28 cellular contexts compared by ENCODE assay signal in the genomic region with DNA sequence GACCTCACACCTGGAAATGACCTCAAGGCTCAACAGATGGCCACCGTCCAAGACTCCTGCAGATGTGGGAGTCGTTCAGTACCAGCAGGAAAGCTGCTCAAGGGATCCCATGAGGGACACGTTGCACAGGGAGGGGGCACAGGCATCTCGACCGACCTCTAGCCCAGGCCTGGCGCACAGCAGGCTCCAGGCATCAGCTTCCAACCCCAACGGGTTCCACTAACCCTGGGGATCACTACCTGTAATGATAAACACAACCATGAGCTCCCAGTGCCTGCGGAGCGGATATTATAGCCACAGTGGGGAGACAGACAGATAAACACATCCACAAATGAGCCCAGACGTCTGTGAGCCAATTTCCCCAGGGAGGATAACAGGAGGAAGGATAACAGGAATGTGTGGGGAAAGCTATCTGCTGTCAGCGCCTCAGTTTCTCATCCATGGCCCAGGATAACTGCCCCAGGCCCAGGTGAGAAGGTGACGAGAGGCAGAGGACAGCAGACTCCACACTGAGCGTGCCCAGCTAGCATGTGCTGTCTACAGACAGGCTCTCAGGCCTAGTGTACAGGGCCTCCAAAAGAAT. TPM values are rescaled to one million over a fixed set of nuclear protein-coding genes. Genes with fewer than 3 reads are reported as not detected.
"Had no signal": no experiment of that assay in that cellular context is flagged by ENCODE, and none has a peak within 500 bp of the region (broad histone marks: within the 10 kb centered on the region; RNA-seq: fewer than 3 reads in every experiment).

No MANE protein-coding gene starts in this region.

- H3K4me1 ChIP-seq: esophagus muscularis mucosa, gastrocnemius medialis, pancreas, psoas muscle, right atrium auricular region, upper lobe of right lung had no signal

- H3K27ac Mint-ChIP-seq: activated naive CD8-positive, alpha-beta T cell treated with anti-CD3 and anti-CD28 coated beads for 36 hours; activated T-helper 2 cell treated with anti-CD3 and anti-CD28 coated beads, Interferon-gamma antibody, Interleukin-2, Interleukin-4, amounts not matched to agents 10 μg/mL and 5 μg/mL and 100 μg/mL, durations not matched to agents 14 hours and 24 hours and 36 hours; memory B cell; T-cell; T-helper 2 cell treated with Interferon-gamma antibody and Interleukin-4, amounts not matched to agents 5 μg/mL and 100 μg/mL, for 36 hours had no signal

- H3K27me3 ChIP-seq: esophagus muscularis mucosa, gastrocnemius medialis, neutrophil, pancreas, right atrium auricular region, spleen, upper lobe of right lung had no signal

- DNase-seq: activated CD4-positive, alpha-beta T cell treated with anti-CD3 and anti-CD28 coated beads for 1 hour; activated CD4-positive, alpha-beta T cell treated with anti-CD3 and anti-CD28 coated beads, Interleukin-2, amount 50 U/mL, for 1 hour; activated CD8-positive, alpha-beta memory T cell treated with anti-CD3 and anti-CD28 coated beads for 24 hours; activated CD8-positive, alpha-beta memory T cell treated with anti-CD3 and anti-CD28 coated beads, Interleukin-2, amount 50 U/mL, for 48 hours; activated naive CD4-positive, alpha-beta T cell; activated naive CD8-positive, alpha-beta T cell treated with anti-CD3 and anti-CD28 coated beads for 36 hours; activated T-cell treated with anti-CD3 and anti-CD28 coated beads, Interleukin-2, amount 50 U/mL, for 4 hours; cerebellar nuclear complex; gastrocnemius medialis; head of caudate nucleus; hypothalamus; mucosa of descending colon; pancreas; psoas muscle; spleen; stimulated activated CD4-positive, alpha-beta T cell treated with anti-CD3 and anti-CD28 coated beads, Interleukin-4, amount 100 ng/mL, for 24 hours; stimulated activated naive CD8-positive, alpha-beta T cell treated with anti-CD3 and anti-CD28 coated beads, Interleukin-15, Interleukin-2, amounts not matched to agents 100 U/mL and 50 U/mL, for 24 hours; T-cell; upper lobe of right lung; WERI-Rb-1 had no signal

- ATAC-seq: activated T-cell treated with anti-CD3 and anti-CD28 coated beads, Interleukin-2, amount 50 U/mL, for 4 hours; gastrocnemius medialis; mucosa of descending colon; pancreas; psoas muscle; stimulated activated naive CD8-positive, alpha-beta T cell treated with anti-CD3 and anti-CD28 coated beads, Interleukin-15, Interleukin-2, amounts not matched to agents 100 U/mL and 50 U/mL, for 24 hours; T-cell; upper lobe of right lung had no signal

- H3K9me3 ChIP-seq: esophagus muscularis mucosa, gastrocnemius medialis, mucosa of descending colon, neutrophil, pancreas, psoas muscle, upper lobe of right lung had no signal

- H3K4me3 ChIP-seq: coronary artery, esophagus muscularis mucosa, gastrocnemius medialis, mucosa of descending colon, pancreas, psoas muscle, right atrium auricular region, spleen, upper lobe of right lung had no signal

- H3K4me3 Mint-ChIP-seq: activated naive CD8-positive, alpha-beta T cell treated with anti-CD3 and anti-CD28 coated beads for 36 hours; activated T-cell treated with anti-CD3 and anti-CD28 coated beads, Interleukin-2, amount 50 U/mL, for 4 hours; memory B cell; T-cell; T-helper 2 cell treated with Interferon-gamma antibody and Interleukin-4, amounts not matched to agents 5 μg/mL and 100 μg/mL, for 36 hours had no signal

- H3K27ac ChIP-seq: coronary artery, esophagus muscularis mucosa, gastrocnemius medialis, neutrophil, pancreas, psoas muscle, right atrium auricular region, spleen, upper lobe of right lung, WERI-Rb-1 had no signal

- H3K36me3 ChIP-seq: gastrocnemius medialis, right atrium auricular region, upper lobe of right lung had no signal

- H3K9me3 Mint-ChIP-seq: activated T-cell treated with anti-CD3 and anti-CD28 coated beads, Interleukin-2, amount 50 U/mL, for 4 hours; activated T-helper 2 cell treated with anti-CD3 and anti-CD28 coated beads, Interferon-gamma antibody, Interleukin-2, Interleukin-4, amounts not matched to agents 10 μg/mL and 5 μg/mL and 100 μg/mL, durations not matched to agents 14 hours and 24 hours and 36 hours; memory B cell; T-cell; T-helper 2 cell treated with Interferon-gamma antibody and Interleukin-4, amounts not matched to agents 5 μg/mL and 100 μg/mL, for 36 hours had no signal

- H3K27me3 Mint-ChIP-seq: activated naive CD8-positive, alpha-beta T cell treated with anti-CD3 and anti-CD28 coated beads for 36 hours; memory B cell; T-cell had no signal

RNA-seq across cellular contexts. Expression of a gene that starts 19.9 kb away (rescaled TPM):
- total RNA-seq: bronchial epithelial cell had no signal
